In genomic region chr14:32100175-32100574, GRCh38 we compare ENCODE assay signal across 30 cellular contexts.
"Had no signal": no experiment of that assay in that cellular context is flagged by ENCODE, and none has a peak within 500 bp of the region (broad histone marks: within the 10 kb centered on the region; RNA-seq: fewer than 3 reads in every experiment).

No MANE protein-coding gene starts in this region.

- H3K27ac ChIP-seq: adrenal gland, body of pancreas, esophagus muscularis mucosa, foreskin keratinocyte, gastrocnemius medialis, heart left ventricle had no signal

- H3K9me3 Mint-ChIP-seq: activated CD4-positive, alpha-beta memory T cell treated with anti-CD3 and anti-CD28 coated beads, Interleukin-2, amount 10 ng/mL, durations not matched to agents 7 days and 5 days; activated CD4-positive, alpha-beta T cell treated with anti-CD3 and anti-CD28 coated beads, Interleukin-2, amount 10 ng/mL, durations not matched to agents 7 days and 5 days; activated naive CD4-positive, alpha-beta T cell treated with anti-CD3 and anti-CD28 coated beads, Interleukin-2, amount 50 U/mL, for 72 hours; activated T-cell treated with anti-CD3 and anti-CD28 coated beads, Interleukin-2, amount 50 U/mL, for 24 hours; activated T-cell treated with anti-CD3 and anti-CD28 coated beads, Interleukin-2, amount 50 U/mL, for 72 hours; effector memory CD8-positive, alpha-beta T cell; T-cell; T-helper 1 cell treated with Interleukin-12 subunit alpha and Interleukin-12 subunit beta and Interleukin-4 antibody, amounts not matched to agents 30 μg/mL and 1 μg/mL, for 36 hours had no signal

- H3K4me1 ChIP-seq: body of pancreas, foreskin keratinocyte had no signal

- H3K27me3 Mint-ChIP-seq: activated CD4-positive, alpha-beta memory T cell treated with anti-CD3 and anti-CD28 coated beads, Interleukin-2, amount 10 ng/mL, durations not matched to agents 7 days and 5 days; activated CD4-positive, alpha-beta T cell treated with anti-CD3 and anti-CD28 coated beads, Interleukin-2, amount 10 ng/mL, durations not matched to agents 7 days and 5 days; activated T-cell treated with anti-CD3 and anti-CD28 coated beads, Interleukin-2, amount 50 U/mL, for 24 hours; effector memory CD8-positive, alpha-beta T cell; T-cell had no signal

- H3K27me3 ChIP-seq: adrenal gland, body of pancreas, esophagus muscularis mucosa, foreskin keratinocyte, gastrocnemius medialis, heart left ventricle had no signal

- H3K4me3 ChIP-seq: adrenal gland, body of pancreas, esophagus muscularis mucosa, gastrocnemius medialis, heart left ventricle had no signal

- H3K36me3 ChIP-seq: adrenal gland, esophagus muscularis mucosa, gastrocnemius medialis had no signal

- H3K27ac Mint-ChIP-seq: activated CD4-positive, alpha-beta memory T cell treated with anti-CD3 and anti-CD28 coated beads, Interleukin-2, amount 10 ng/mL, durations not matched to agents 7 days and 5 days; activated CD4-positive, alpha-beta T cell treated with anti-CD3 and anti-CD28 coated beads, Interleukin-2, amount 10 ng/mL, durations not matched to agents 7 days and 5 days; activated naive CD4-positive, alpha-beta T cell treated with anti-CD3 and anti-CD28 coated beads, Interleukin-2, amount 50 U/mL, for 72 hours; activated T-cell treated with anti-CD3 and anti-CD28 coated beads, Interleukin-2, amount 50 U/mL, for 24 hours; activated T-cell treated with anti-CD3 and anti-CD28 coated beads, Interleukin-2, amount 50 U/mL, for 72 hours; effector memory CD8-positive, alpha-beta T cell; T-helper 1 cell treated with Interleukin-12 subunit alpha and Interleukin-12 subunit beta and Interleukin-4 antibody, amounts not matched to agents 30 μg/mL and 1 μg/mL, for 36 hours had no signal

- H3K4me3 Mint-ChIP-seq: activated CD4-positive, alpha-beta memory T cell treated with anti-CD3 and anti-CD28 coated beads, Interleukin-2, amount 10 ng/mL, durations not matched to agents 7 days and 5 days; activated CD4-positive, alpha-beta T cell treated with anti-CD3 and anti-CD28 coated beads, Interleukin-2, amount 10 ng/mL, durations not matched to agents 7 days and 5 days; activated T-cell treated with anti-CD3 and anti-CD28 coated beads, Interleukin-2, amount 50 U/mL, for 24 hours; activated T-cell treated with anti-CD3 and anti-CD28 coated beads, Interleukin-2, amount 50 U/mL, for 72 hours; effector memory CD8-positive, alpha-beta T cell; T-cell; T-helper 1 cell treated with Interleukin-12 subunit alpha and Interleukin-12 subunit beta and Interleukin-4 antibody, amounts not matched to agents 30 μg/mL and 1 μg/mL, for 36 hours had no signal

- H3K36me3 Mint-ChIP-seq: activated naive CD4-positive, alpha-beta T cell treated with anti-CD3 and anti-CD28 coated beads, Interleukin-2, amount 50 U/mL, for 72 hours had no signal

- ATAC-seq: activated naive CD4-positive, alpha-beta T cell treated with anti-CD3 and anti-CD28 coated beads, Interleukin-2, amount 50 U/mL, for 72 hours; activated T-cell treated with anti-CD3 and anti-CD28 coated beads, Interleukin-2, amount 50 U/mL, for 72 hours; body of pancreas; effector memory CD8-positive, alpha-beta T cell; foreskin keratinocyte; gastrocnemius medialis; heart left ventricle; T-cell had no signal

- H3K9me3 ChIP-seq: adrenal gland, body of pancreas, esophagus muscularis mucosa, gastrocnemius medialis, heart left ventricle had no signal

- DNase-seq: activated CD4-positive, alpha-beta memory T cell treated with anti-CD3 and anti-CD28 coated beads, Interleukin-2, amount 10 ng/mL, durations not matched to agents 7 days and 5 days; activated CD4-positive, alpha-beta T cell treated with anti-CD3 and anti-CD28 coated beads for 1 hour; activated CD4-positive, alpha-beta T cell treated with anti-CD3 and anti-CD28 coated beads for 4 hours; activated CD4-positive, alpha-beta T cell treated with anti-CD3 and anti-CD28 coated beads, Interleukin-2, amount 10 ng/mL, durations not matched to agents 7 days and 5 days; activated CD4-positive, alpha-beta T cell treated with anti-CD3 and anti-CD28 coated beads, Interleukin-2, amount 50 U/mL, for 4 hours; activated CD8-positive, alpha-beta memory T cell treated with anti-CD3 and anti-CD28 coated beads, Interleukin-2, amount 50 U/mL, for 48 hours; activated gamma-delta T cell treated with Interleukin-2 at 50 U/mL for 16 hours; activated naive CD4-positive, alpha-beta T cell treated with Interleukin-2 at 50 U/mL for 16 hours; activated T-cell treated with anti-CD3 and anti-CD28 coated beads for 4 hours; activated T-cell treated with anti-CD3 and anti-CD28 coated beads, Interleukin-2, amount 50 U/mL, for 24 hours; activated T-cell treated with anti-CD3 and anti-CD28 coated beads, Interleukin-2, amount 50 U/mL, for 72 hours; adrenal gland; amygdala; aorta; body of pancreas; caudate nucleus; cortex of kidney; dermis blood vessel endothelial cell; effector CD4-positive, alpha-beta T cell; effector memory CD8-positive, alpha-beta T cell; erythroblast; foreskin keratinocyte; gastrocnemius medialis; glutamatergic neuron; heart left ventricle; SW 1271; T-cell had no signal
